26 cellular contexts compared by ENCODE assay signal in genomic region chr20:43535370-43536004, GRCh38.
"Had no signal": no experiment of that assay in that cellular context is flagged by ENCODE, and none has a peak within 500 bp of the region (broad histone marks: within the 10 kb centered on the region; RNA-seq: fewer than 3 reads in every experiment).

No MANE protein-coding gene starts in this region.

- H3K4me1 ChIP-seq: SJCRH30 had no signal

- DNase-seq: IMR-90; Karpas-422; KG1; MG63; NCI-H1092; NCI-H1105 treated with DMSO at 0.1 percent for 48 hours; NCI-H1417 treated with DMSO at 0.1 percent for 48 hours; NCI-H146; NCI-H1694 treated with DMSO at 0.1 percent for 48 hours; NCI-H1930; NCI-H2081; NCI-H2107; NCI-H2227 treated with DMSO at 0.1 percent for 48 hours; NCI-H446; NCI-H510A; NCI-H524 treated with DMSO at 0.1 percent for 48 hours; NCI-H69; NCI-H774; NK-92 treated with Interleukin-12 subunit alpha and Interleukin-12 subunit beta, amount 100 ng/mL, for 24 hours; PC-3; SHP77 treated with DMSO at 0.1 percent for 48 hours; SJCRH30 had no signal

- H3K4me3 ChIP-seq: MG63, SJCRH30, SK-N-MC had no signal

- H3K9me3 ChIP-seq: MG63, SJCRH30 had no signal

- ATAC-seq: Panc1, PC-3, Right ventricle myocardium inferior had no signal

- H3K27ac ChIP-seq: RWPE1, SJCRH30, SK-N-MC had no signal

- H3K36me3 ChIP-seq: MG63, SJCRH30 had no signal

- H3K27me3 ChIP-seq: MG63, SJCRH30 had no signal
